1 cellular context compared by ENCODE assay signal in genomic region chr22:39250131-39250530, GRCh38.
TF ChIP-seq lines count a peak whose summit lies in the region.

No MANE protein-coding gene starts in this region.

TF ChIP-seq in A549, 52 proteins besides CTCF, POLR2A, EP300 and RAD21 (continued from another document):
- TF ChIP-seq BCL3 (IDR thresholded peaks at IDR 0.05) (no peak), HOXB13 (CRISPR knock-in tag; IDR thresholded peaks at IDR 0.05; ENCODE audit: low read depth) (no peak)
